ENCODE assay signal across 9 cellular contexts in the genomic region with DNA sequence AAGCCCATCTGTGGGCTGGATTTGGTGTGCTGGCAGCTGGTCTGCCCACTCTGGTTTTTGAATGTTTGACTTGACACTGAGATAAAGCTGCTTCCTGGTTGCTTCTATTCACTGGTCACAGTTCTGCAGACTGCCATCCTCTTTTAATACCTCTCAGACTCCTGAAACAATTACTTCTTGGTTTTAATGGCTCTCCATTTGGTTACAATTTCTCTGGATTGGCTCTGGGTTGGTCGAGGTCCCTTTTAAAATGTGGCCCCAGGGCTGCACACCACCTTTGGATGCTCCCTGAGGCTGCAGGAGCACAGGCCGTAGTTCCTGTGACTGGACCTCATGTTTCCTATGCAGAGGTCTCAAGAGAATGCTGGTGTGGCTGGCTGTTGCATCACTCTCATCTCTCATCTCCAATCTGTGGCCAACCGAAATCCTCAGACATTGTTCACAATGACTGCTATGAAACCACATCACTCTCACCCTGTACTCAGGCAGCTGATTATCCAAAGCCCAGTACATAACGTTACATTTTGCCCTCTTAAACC.
A peak's percentile ranks its signal among the peaks of the same experiment; 100 is the strongest.
DNase-seq lines count a peak whose midpoint lies in the region; ATAC-seq and TF ChIP-seq lines count a peak whose summit lies in the region.
"Had no signal": no experiment of that assay in that cellular context is flagged by ENCODE, and none has a peak within 500 bp of the region (broad histone marks: within the 10 kb centered on the region; RNA-seq: fewer than 3 reads in every experiment).

No MANE protein-coding gene starts in this region.

- ATAC-seq in GM19328 (IDR thresholded peaks at IDR 0.05; ENCODE audit: unreplicated experiment) (peak; percentile 77), HG03280 (IDR thresholded peaks at IDR 0.05; ENCODE audit: unreplicated experiment) (peak; percentile 76)
- ATAC-seq in activated T-helper 17 cell treated with anti-CD3 and anti-CD28 coated beads, Interleukin-2, amount 50 U/mL, for 72 hours (replicated peaks): peak; percentile 97
- peak; percentile 95 for ATAC-seq in stimulated activated memory B cell treated with anti-CD40 and anti-IgM and Interleukin-4, amounts not matched to agents 10 μg/mL and 1 μg/mL and 100 μg/mL, for 72 hours

- no peaks in the 10 kb centered on the region for H3K27me3 Mint-ChIP-seq in activated T-helper 17 cell treated with anti-CD3 and anti-CD28 coated beads, Interleukin-2, amount 50 U/mL, for 72 hours
- H3K27me3 Mint-ChIP-seq in stimulated activated memory B cell treated with anti-CD40 and anti-IgM and Interleukin-4, amounts not matched to agents 10 μg/mL and 1 μg/mL and 100 μg/mL, for 72 hours: no peaks in the 10 kb centered on the region

- H3K27ac Mint-ChIP-seq in activated T-helper 17 cell treated with anti-CD3 and anti-CD28 coated beads, Interleukin-2, amount 50 U/mL, for 72 hours: no peak overlapping the region
- peak overlapping the region; percentile 76 for H3K27ac Mint-ChIP-seq in stimulated activated memory B cell treated with anti-CD40 and anti-IgM and Interleukin-4, amounts not matched to agents 10 μg/mL and 1 μg/mL and 100 μg/mL, for 72 hours

- DNase-seq in GM03348 (ENCODE audit: low spot score) (peak; percentile 75), coronary artery (ENCODE audit: low spot score) (no peak), amygdala (lab: John Stamatoyannopoulos, UW) (no peak), NCI-H1694 treated with DMSO at 0.1 percent for 48 hours (lab: John Stamatoyannopoulos, UW) (no peak)

- no peak overlapping the region for H3K4me3 ChIP-seq in coronary artery
- H3K4me3 ChIP-seq: lung had no signal

- peaks cover 20% of the 10 kb centered on the region for H3K4me1 Mint-ChIP-seq in activated T-helper 17 cell treated with anti-CD3 and anti-CD28 coated beads, Interleukin-2, amount 50 U/mL, for 72 hours
- H3K4me1 Mint-ChIP-seq in stimulated activated memory B cell treated with anti-CD40 and anti-IgM and Interleukin-4, amounts not matched to agents 10 μg/mL and 1 μg/mL and 100 μg/mL, for 72 hours: peaks cover 54% of the 10 kb centered on the region

- no peaks in the 10 kb centered on the region for H3K9me3 Mint-ChIP-seq in activated T-helper 17 cell treated with anti-CD3 and anti-CD28 coated beads, Interleukin-2, amount 50 U/mL, for 72 hours
- H3K9me3 Mint-ChIP-seq in stimulated activated memory B cell treated with anti-CD40 and anti-IgM and Interleukin-4, amounts not matched to agents 10 μg/mL and 1 μg/mL and 100 μg/mL, for 72 hours: no peaks in the 10 kb centered on the region

- H3K36me3 Mint-ChIP-seq in activated T-helper 17 cell treated with anti-CD3 and anti-CD28 coated beads, Interleukin-2, amount 50 U/mL, for 72 hours (ENCODE audit: low read depth): peaks cover 34% of the 10 kb centered on the region
- peaks cover 11% of the 10 kb centered on the region for H3K36me3 Mint-ChIP-seq in stimulated activated memory B cell treated with anti-CD40 and anti-IgM and Interleukin-4, amounts not matched to agents 10 μg/mL and 1 μg/mL and 100 μg/mL, for 72 hours

- peak overlapping the region; percentile 15 for H3K4me3 Mint-ChIP-seq in activated T-helper 17 cell treated with anti-CD3 and anti-CD28 coated beads, Interleukin-2, amount 50 U/mL, for 72 hours
- H3K4me3 Mint-ChIP-seq in stimulated activated memory B cell treated with anti-CD40 and anti-IgM and Interleukin-4, amounts not matched to agents 10 μg/mL and 1 μg/mL and 100 μg/mL, for 72 hours: peak overlapping the region; percentile 29

- no peak overlapping the region for H3K27ac ChIP-seq in coronary artery

- no peak for TF ChIP-seq CTCF in coronary artery (IDR thresholded peaks at IDR 0.05)
